3 cellular contexts compared by ENCODE assay signal in the genomic region with DNA sequence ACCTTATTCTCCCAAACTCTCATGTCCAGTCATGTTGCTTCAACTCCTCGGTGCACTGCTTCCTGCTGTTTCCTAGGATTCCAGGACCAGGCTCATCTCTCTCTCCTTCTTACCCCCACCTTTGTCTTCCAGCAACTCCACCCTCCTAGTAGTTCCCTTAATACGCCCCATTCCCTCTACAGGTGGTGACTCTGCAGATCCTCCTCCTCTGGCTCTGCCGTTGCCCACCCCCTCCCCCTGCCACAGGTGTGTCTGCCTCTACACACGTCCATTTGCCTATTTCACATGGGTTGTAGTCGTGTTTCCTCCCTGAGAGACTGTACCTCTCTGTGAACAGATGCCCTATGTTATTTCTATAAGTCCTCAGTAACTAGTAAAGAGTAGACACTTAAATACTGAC.
TF ChIP-seq lines count a peak whose summit lies in the region.

No MANE protein-coding gene starts in this region.

TF ChIP-seq in GM23338, 12 proteins besides CTCF, POLR2A, EP300 and RAD21:
- TF ChIP-seq EZH2phosphoT487 (IDR thresholded peaks at IDR 0.05; ENCODE audit: unreplicated experiment) = no peak
- no peak for TF ChIP-seq EZH2 (IDR thresholded peaks at IDR 0.05; ENCODE audit: low read depth, unreplicated experiment)
- TF ChIP-seq, protein P1, sequence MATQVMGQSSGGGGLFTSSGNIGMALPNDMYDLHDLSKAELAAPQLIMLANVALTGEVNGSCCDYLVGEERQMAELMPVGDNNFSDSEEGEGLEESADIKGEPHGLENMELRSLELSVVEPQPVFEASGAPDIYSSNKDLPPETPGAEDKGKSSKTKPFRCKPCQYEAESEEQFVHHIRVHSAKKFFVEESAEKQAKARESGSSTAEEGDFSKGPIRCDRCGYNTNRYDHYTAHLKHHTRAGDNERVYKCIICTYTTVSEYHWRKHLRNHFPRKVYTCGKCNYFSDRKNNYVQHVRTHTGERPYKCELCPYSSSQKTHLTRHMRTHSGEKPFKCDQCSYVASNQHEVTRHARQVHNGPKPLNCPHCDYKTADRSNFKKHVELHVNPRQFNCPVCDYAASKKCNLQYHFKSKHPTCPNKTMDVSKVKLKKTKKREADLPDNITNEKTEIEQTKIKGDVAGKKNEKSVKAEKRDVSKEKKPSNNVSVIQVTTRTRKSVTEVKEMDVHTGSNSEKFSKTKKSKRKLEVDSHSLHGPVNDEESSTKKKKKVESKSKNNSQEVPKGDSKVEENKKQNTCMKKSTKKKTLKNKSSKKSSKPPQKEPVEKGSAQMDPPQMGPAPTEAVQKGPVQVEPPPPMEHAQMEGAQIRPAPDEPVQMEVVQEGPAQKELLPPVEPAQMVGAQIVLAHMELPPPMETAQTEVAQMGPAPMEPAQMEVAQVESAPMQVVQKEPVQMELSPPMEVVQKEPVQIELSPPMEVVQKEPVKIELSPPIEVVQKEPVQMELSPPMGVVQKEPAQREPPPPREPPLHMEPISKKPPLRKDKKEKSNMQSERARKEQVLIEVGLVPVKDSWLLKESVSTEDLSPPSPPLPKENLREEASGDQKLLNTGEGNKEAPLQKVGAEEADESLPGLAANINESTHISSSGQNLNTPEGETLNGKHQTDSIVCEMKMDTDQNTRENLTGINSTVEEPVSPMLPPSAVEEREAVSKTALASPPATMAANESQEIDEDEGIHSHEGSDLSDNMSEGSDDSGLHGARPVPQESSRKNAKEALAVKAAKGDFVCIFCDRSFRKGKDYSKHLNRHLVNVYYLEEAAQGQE (IDR thresholded peaks at IDR 0.05; ENCODE audit: unreplicated experiment) = no peak
- TF ChIP-seq STAT1 (IDR thresholded peaks at IDR 0.05; ENCODE audit: unreplicated experiment) = no peak
- no peak for TF ChIP-seq ZNF114 (CRISPR knock-in tag; IDR thresholded peaks at IDR 0.05)
- TF ChIP-seq, protein P2, sequence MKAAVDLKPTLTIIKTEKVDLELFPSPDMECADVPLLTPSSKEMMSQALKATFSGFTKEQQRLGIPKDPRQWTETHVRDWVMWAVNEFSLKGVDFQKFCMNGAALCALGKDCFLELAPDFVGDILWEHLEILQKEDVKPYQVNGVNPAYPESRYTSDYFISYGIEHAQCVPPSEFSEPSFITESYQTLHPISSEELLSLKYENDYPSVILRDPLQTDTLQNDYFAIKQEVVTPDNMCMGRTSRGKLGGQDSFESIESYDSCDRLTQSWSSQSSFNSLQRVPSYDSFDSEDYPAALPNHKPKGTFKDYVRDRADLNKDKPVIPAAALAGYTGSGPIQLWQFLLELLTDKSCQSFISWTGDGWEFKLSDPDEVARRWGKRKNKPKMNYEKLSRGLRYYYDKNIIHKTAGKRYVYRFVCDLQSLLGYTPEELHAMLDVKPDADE (IDR thresholded peaks at IDR 0.05) = no peak
- TF ChIP-seq POLR2AphosphoS5 (IDR thresholded peaks at IDR 0.05; ENCODE audit: low read depth) = no peak

TF ChIP-seq in HEK293, 187 proteins besides CTCF, POLR2A, EP300 and RAD21:
- 0 out of 2 replicates have a peak, but pooled peaks have one; percentile 28 for TF ChIP-seq SCRT2 (tag by site-specific recombination; IDR thresholded peaks at IDR 0.05)
- no peak for TF ChIP-seq KLF1 (tag by site-specific recombination; IDR thresholded peaks at IDR 0.05)
TF ChIP-seq in HEK293: peak in this region for 1.

TF ChIP-seq in H1, 55 proteins besides CTCF, POLR2A, EP300 and RAD21:
- TF ChIP-seq POLR2AphosphoS5 (IDR thresholded peaks at IDR 0.05; ENCODE audit: low read depth, low read length) (no peak), EGR1 (IDR thresholded peaks at IDR 0.05; ENCODE audit: borderline replicate concordance, low read depth, low read length) (no peak), FOSL1 (IDR thresholded peaks at IDR 0.05; ENCODE audit: insufficient read depth, low read depth, low read length) (no peak), CBX5 (IDR thresholded peaks at IDR 0.05; ENCODE audit: low read depth, low read length) (no peak), NANOG (IDR thresholded peaks at IDR 0.05; ENCODE audit: insufficient read depth, low read depth, low read length, poor library complexity, severe bottlenecking) (no peak), KDM1A (IDR thresholded peaks at IDR 0.05; ENCODE audit: borderline replicate concordance, low read length) (no peak), TEAD4 (IDR thresholded peaks at IDR 0.05; ENCODE audit: low read depth, low read length) (no peak), HDAC2 (IDR thresholded peaks at IDR 0.05; ENCODE audit: borderline replicate concordance in 1 of 2, low read depth in 2 of 2, low read length in 2 of 2) (no peak), SP2 (IDR thresholded peaks at IDR 0.05; ENCODE audit: low read length) (no peak), SIN3A (conservative IDR thresholded peaks at IDR 0.05 in 1 of 2, IDR thresholded peaks at IDR 0.05 in 1 of 2; ENCODE audit: low read depth in 1 of 2, low read length in 2 of 2) (no peak), CBX8 (IDR thresholded peaks at IDR 0.05; ENCODE audit: borderline replicate concordance, low read depth, low read length) (no peak), EZH2 (IDR thresholded peaks at IDR 0.05; ENCODE audit: low read depth, low read length, severe bottlenecking) (no peak), CEBPB (IDR thresholded peaks at IDR 0.05; ENCODE audit: low read depth, low read length) (no peak), ASH2L (IDR thresholded peaks at IDR 0.05; ENCODE audit: low read length) (no peak), POU5F1 (IDR thresholded peaks at IDR 0.05; ENCODE audit: low read depth, low read length) (no peak), TAF7 (optimal IDR thresholded peaks at IDR 0.05; ENCODE audit: borderline replicate concordance, low read depth, low read length) (no peak), KDM4A (IDR thresholded peaks at IDR 0.05; ENCODE audit: low read depth, low read length, severe bottlenecking) (no peak), JUND (IDR thresholded peaks at IDR 0.05; ENCODE audit: low read length) (no peak), GABPA (IDR thresholded peaks at IDR 0.05; ENCODE audit: borderline replicate concordance, insufficient read depth, low read length) (no peak)
TF ChIP-seq in H1: peak in this region for 0.
